ENCODE assay signal across 35 cellular contexts in the genomic region with DNA sequence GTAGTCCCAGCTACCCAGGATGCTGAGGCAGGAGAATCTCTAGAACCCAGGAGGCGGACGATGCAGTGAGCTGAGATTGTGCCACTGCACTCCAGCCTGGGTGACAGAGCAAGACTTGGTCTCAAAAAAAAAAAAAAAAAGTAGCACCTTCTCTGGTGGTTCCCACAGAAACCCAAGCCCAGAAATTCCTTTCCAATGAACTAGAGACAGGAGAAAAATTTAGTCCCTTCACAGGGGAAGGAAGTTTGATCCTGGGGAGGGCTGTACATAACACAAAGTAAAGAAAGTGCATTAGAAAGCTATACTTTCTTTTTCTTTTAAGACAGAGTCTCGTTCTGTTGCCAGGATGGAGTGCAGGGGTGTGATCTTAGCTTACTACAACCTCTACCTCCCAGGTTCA. TPM values are rescaled to one million over a fixed set of nuclear protein-coding genes. Genes with fewer than 3 reads are reported as not detected.
"Had no signal": no experiment of that assay in that cellular context is flagged by ENCODE, and none has a peak within 500 bp of the region (broad histone marks: within the 10 kb centered on the region; RNA-seq: fewer than 3 reads in every experiment).

No MANE protein-coding gene starts in this region.

- H3K36me3 ChIP-seq: ovary had no signal

- H3K4me1 Mint-ChIP-seq: activated naive CD8-positive, alpha-beta T cell treated with anti-CD3 and anti-CD28 coated beads for 36 hours; immature natural killer cell; mesothelial cell of epicardium; nephron progenitor cell had no signal

- H3K9me3 ChIP-seq: adrenal gland, neutrophil, ovary, prostate gland, suprapubic skin, tibial artery, upper lobe of right lung had no signal

- H3K27ac Mint-ChIP-seq: activated naive CD4-positive, alpha-beta T cell treated with anti-CD3 and anti-CD28 coated beads for 36 hours; activated naive CD8-positive, alpha-beta T cell treated with anti-CD3 and anti-CD28 coated beads for 36 hours; mesothelial cell of epicardium; naive B cell; T-helper 2 cell treated with Interferon-gamma antibody and Interleukin-4, amounts not matched to agents 5 μg/mL and 100 μg/mL, for 36 hours had no signal

- H3K27me3 Mint-ChIP-seq: activated naive CD8-positive, alpha-beta T cell treated with anti-CD3 and anti-CD28 coated beads for 36 hours; effector memory CD8-positive, alpha-beta T cell; naive B cell had no signal

- H3K4me1 ChIP-seq: adrenal gland, prostate gland, suprapubic skin, tibial artery, upper lobe of right lung had no signal

- DNase-seq: activated CD4-positive, alpha-beta T cell treated with anti-CD3 and anti-CD28 coated beads for 4 hours; activated CD4-positive, alpha-beta T cell treated with anti-CD3 and anti-CD28 coated beads, Interleukin-2, amount 50 U/mL, for 48 hours; activated CD4-positive, CD25-positive, alpha-beta regulatory T cell; activated CD8-positive, alpha-beta memory T cell treated with anti-CD3 and anti-CD28 coated beads for 24 hours; activated effector memory CD4-positive, alpha-beta T cell treated with anti-CD3 and anti-CD28 coated beads, Interleukin-2, amount 50 U/mL, for 16 hours; activated naive CD4-positive, alpha-beta T cell treated with anti-CD3 and anti-CD28 coated beads for 36 hours; activated naive CD8-positive, alpha-beta T cell treated with anti-CD3 and anti-CD28 coated beads for 36 hours; adrenal gland; aorta; brain microvascular endothelial cell; cortex of kidney; effector memory CD8-positive, alpha-beta T cell; erythroblast; head of caudate nucleus; hippocampal formation; immature natural killer cell; naive B cell; nephron progenitor cell; ovary; retina; stimulated activated CD4-positive, alpha-beta T cell treated with anti-CD3 and anti-CD28 coated beads, Interleukin-15, amount 100 ng/mL, for 24 hours; stimulated activated CD4-positive, alpha-beta T cell treated with anti-CD3 and anti-CD28 coated beads, Interleukin-2, amount 100 ng/mL, for 24 hours; stimulated activated naive CD4-positive, alpha-beta T cell; tibial artery; upper lobe of right lung had no signal

- H3K4me3 ChIP-seq: adrenal gland, ovary, prostate gland, suprapubic skin, tibial artery, upper lobe of right lung had no signal

- ATAC-seq: effector memory CD8-positive, alpha-beta T cell; upper lobe of right lung had no signal

- H3K27ac ChIP-seq: adrenal gland, brain microvascular endothelial cell, neutrophil, ovary, prostate gland, suprapubic skin, tibial artery, upper lobe of right lung had no signal

- H3K4me3 Mint-ChIP-seq: activated naive CD4-positive, alpha-beta T cell treated with anti-CD3 and anti-CD28 coated beads for 36 hours; activated naive CD8-positive, alpha-beta T cell treated with anti-CD3 and anti-CD28 coated beads for 36 hours; effector memory CD8-positive, alpha-beta T cell; immature natural killer cell; mesothelial cell of epicardium; naive B cell; nephron progenitor cell; T-helper 2 cell treated with Interferon-gamma antibody and Interleukin-4, amounts not matched to agents 5 μg/mL and 100 μg/mL, for 36 hours had no signal

- H3K9me3 Mint-ChIP-seq: activated naive CD4-positive, alpha-beta T cell treated with anti-CD3 and anti-CD28 coated beads for 36 hours; activated naive CD8-positive, alpha-beta T cell treated with anti-CD3 and anti-CD28 coated beads for 36 hours; effector memory CD8-positive, alpha-beta T cell; immature natural killer cell; mesothelial cell of epicardium; naive B cell; nephron progenitor cell; T-helper 2 cell treated with Interferon-gamma antibody and Interleukin-4, amounts not matched to agents 5 μg/mL and 100 μg/mL, for 36 hours had no signal

- H3K27me3 ChIP-seq: adrenal gland, brain microvascular endothelial cell, neutrophil, ovary, suprapubic skin, tibial artery, upper lobe of right lung had no signal

RNA-seq across cellular contexts. Expression of a gene that starts 25.5 kb away (rescaled TPM):
- total RNA-seq: activated naive CD4-positive, alpha-beta T cell treated with anti-CD3 and anti-CD28 coated beads for 36 hours; aorta; fibroblast of villous mesenchyme; kidney epithelial cell had no signal

RNA-seq across cellular contexts. Expression of a gene that starts 33.2 kb away (rescaled TPM):
- total RNA-seq: activated naive CD4-positive, alpha-beta T cell treated with anti-CD3 and anti-CD28 coated beads for 36 hours; activated naive CD8-positive, alpha-beta T cell treated with anti-CD3 and anti-CD28 coated beads for 36 hours; aorta; cardiac septum; cerebellum; fibroblast of villous mesenchyme; kidney epithelial cell; lower leg skin; mesothelial cell of epicardium; prostate gland; upper lobe of right lung had no signal
- polyA plus RNA-seq: immature natural killer cell, ovary had no signal

RNA-seq across cellular contexts. Expression of a gene that starts 39.8 kb away (rescaled TPM):
- total RNA-seq: activated naive CD4-positive, alpha-beta T cell treated with anti-CD3 and anti-CD28 coated beads for 36 hours; activated naive CD8-positive, alpha-beta T cell treated with anti-CD3 and anti-CD28 coated beads for 36 hours; adrenal gland; aorta; cardiac septum; fibroblast of villous mesenchyme; kidney epithelial cell; lower leg skin; mesothelial cell of epicardium; prostate gland; upper lobe of right lung had no signal
- polyA plus RNA-seq: immature natural killer cell had no signal
